11 cellular contexts compared by ENCODE assay signal in the genomic region with DNA sequence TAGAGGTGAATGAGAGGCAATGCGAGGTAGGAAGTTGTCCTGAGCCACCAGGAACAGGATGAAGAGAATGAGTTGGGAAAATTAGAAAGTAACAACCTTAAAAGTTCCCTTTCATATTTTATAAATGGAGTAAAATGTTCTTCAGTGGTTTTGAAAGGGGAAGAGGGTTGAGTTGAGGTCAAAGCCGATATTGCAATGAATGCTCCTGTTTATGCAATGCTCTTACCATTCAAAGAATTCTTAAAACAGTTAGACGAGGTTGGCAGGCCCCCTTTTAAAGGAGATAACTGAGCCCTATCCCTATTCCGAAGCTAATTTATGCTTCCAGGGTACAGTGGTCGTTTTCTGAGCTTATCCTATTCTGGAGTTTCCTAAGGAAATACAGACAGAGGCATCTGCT.
"Had no signal": no experiment of that assay in that cellular context is flagged by ENCODE, and none has a peak within 500 bp of the region (broad histone marks: within the 10 kb centered on the region; RNA-seq: fewer than 3 reads in every experiment).

No MANE protein-coding gene starts in this region.

- ATAC-seq: activated T-cell treated with anti-CD3 and anti-CD28 coated beads, Interleukin-2, amount 50 U/mL, for 72 hours; heart right ventricle; naive thymus-derived CD4-positive, alpha-beta T cell had no signal

- DNase-seq: activated CD4-positive, alpha-beta T cell treated with anti-CD3 and anti-CD28 coated beads, Interleukin-2, amount 50 U/mL, for 4 hours; activated effector memory CD4-positive, alpha-beta T cell treated with anti-CD3 and anti-CD28 coated beads, Interleukin-2, amount 50 U/mL, for 16 hours; activated naive CD4-positive, alpha-beta T cell treated with anti-CD3 and anti-CD28 coated beads, Interleukin-2, amount 50 U/mL, for 16 hours; activated T-cell treated with anti-CD3 and anti-CD28 coated beads, Interleukin-2, amount 50 U/mL, for 72 hours; erythroblast; heart right ventricle; naive thymus-derived CD4-positive, alpha-beta T cell; stimulated activated CD4-positive, alpha-beta T cell treated with anti-CD3 and anti-CD28 coated beads, Interleukin-15, amount 100 ng/mL, for 24 hours; stimulated activated CD4-positive, alpha-beta T cell treated with anti-CD3 and anti-CD28 coated beads, Interleukin-2, amount 100 ng/mL, for 48 hours; uterus; WERI-Rb-1 had no signal
